In genomic region chr1:82321794-82322193, GRCh38 we compare ENCODE assay signal across 16 cellular contexts.
"Had no signal": no experiment of that assay in that cellular context is flagged by ENCODE, and none has a peak within 500 bp of the region (broad histone marks: within the 10 kb centered on the region; RNA-seq: fewer than 3 reads in every experiment).

No MANE protein-coding gene starts in this region.

- H3K4me3 ChIP-seq: ascending aorta, cardiac muscle cell, hepatocyte, lung, tibial artery had no signal

- H3K27ac ChIP-seq: ascending aorta, cardiac muscle cell, hepatocyte, tibial artery had no signal

- H3K9me3 ChIP-seq: ascending aorta, tibial artery had no signal

- H3K4me1 ChIP-seq: ascending aorta had no signal

- DNase-seq: activated CD4-positive, alpha-beta T cell treated with anti-CD3 and anti-CD28 coated beads for 36 hours; activated CD4-positive, alpha-beta T cell treated with anti-CD3 and anti-CD28 coated beads, Interleukin-2, amount 50 U/mL, for 48 hours; activated gamma-delta T cell; effector memory CD8-positive, alpha-beta T cell; midbrain; retina; stimulated activated CD4-positive, alpha-beta T cell treated with anti-CD3 and anti-CD28 coated beads, Interleukin-12 subunit alpha, Interleukin-12 subunit beta, amount 100 ng/mL, for 4 hours; stimulated activated CD4-positive, alpha-beta T cell treated with anti-CD3 and anti-CD28 coated beads, Interleukin-1b, Interleukin-23, amount 100 ng/mL, for 48 hours; stimulated activated naive CD4-positive, alpha-beta T cell treated with Interleukin-2 at 50 U/mL for 16 hours; tibial artery had no signal

- H3K27me3 ChIP-seq: ascending aorta, cardiac muscle cell, hepatocyte, tibial artery had no signal

- H3K36me3 ChIP-seq: ascending aorta, cardiac muscle cell, tibial artery had no signal

- ATAC-seq: activated CD4-positive, alpha-beta T cell treated with anti-CD3 and anti-CD28 coated beads for 36 hours; effector memory CD8-positive, alpha-beta T cell; left lobe of liver; WTC11 had no signal
